25 cellular contexts compared by ENCODE assay signal in the genomic region with DNA sequence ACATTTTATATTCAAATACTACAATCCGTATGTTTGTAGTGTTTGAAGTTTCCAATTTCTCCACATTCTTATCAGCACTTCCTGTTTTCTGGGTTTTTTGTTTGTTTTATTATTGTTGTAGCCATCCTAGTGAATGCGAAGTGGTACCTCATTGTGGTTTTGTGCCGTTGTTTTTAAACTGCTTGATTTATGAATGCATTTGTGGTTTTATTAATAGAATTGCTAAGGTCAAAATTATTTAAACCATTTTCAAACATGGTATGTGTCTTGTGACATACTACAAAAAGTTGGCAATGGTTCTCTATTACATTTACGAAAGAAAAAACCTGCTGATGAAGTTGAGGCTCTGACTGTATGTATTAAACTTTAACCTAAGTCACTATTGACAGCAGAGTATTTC.
"Had no signal": no experiment of that assay in that cellular context is flagged by ENCODE, and none has a peak within 500 bp of the region (broad histone marks: within the 10 kb centered on the region; RNA-seq: fewer than 3 reads in every experiment).

No MANE protein-coding gene starts in this region.

- H3K27ac ChIP-seq: body of pancreas, epithelial cell of prostate, esophagus squamous epithelium, foreskin keratinocyte, heart left ventricle, lower lobe of right lung, skin epidermis, uterus had no signal

- H3K27me3 ChIP-seq: body of pancreas, esophagus squamous epithelium, foreskin keratinocyte, heart left ventricle, uterus had no signal

- ATAC-seq: activated CD4-positive, alpha-beta T cell treated with anti-CD3 and anti-CD28 coated beads for 36 hours; activated CD8-positive, alpha-beta memory T cell treated with anti-CD3 and anti-CD28 coated beads, Interleukin-2, amount 10 ng/mL, durations not matched to agents 7 days and 5 days; activated CD8-positive, alpha-beta T cell treated with anti-CD3 and anti-CD28 coated beads, Interleukin-2, amount 10 ng/mL, durations not matched to agents 7 days and 5 days; activated naive CD8-positive, alpha-beta T cell treated with anti-CD3 and anti-CD28 coated beads, Interleukin-2, amount 50 U/mL, for 24 hours; body of pancreas; foreskin keratinocyte; heart left ventricle; left lobe of liver; lower lobe of right lung; mucosa of descending colon; natural killer cell treated with Interleukin-12 subunit alpha and Interleukin-12 subunit beta and Interleukin-15 and Interleukin-18, amount 100 ng/mL, for 72 hours; sciatic nerve; T-cell had no signal

- H3K36me3 ChIP-seq: esophagus squamous epithelium, heart left ventricle, lower lobe of right lung, uterus had no signal

- H3K9me3 ChIP-seq: body of pancreas, esophagus squamous epithelium, lower lobe of right lung, mucosa of descending colon, uterus had no signal

- H3K4me1 ChIP-seq: body of pancreas, esophagus squamous epithelium, heart left ventricle, lower lobe of right lung, uterus had no signal

- H3K4me3 ChIP-seq: body of pancreas, esophagus squamous epithelium, heart left ventricle, lower lobe of right lung, mucosa of descending colon, skin epidermis, uterus had no signal

- DNase-seq: activated CD4-positive, alpha-beta T cell treated with anti-CD3 and anti-CD28 coated beads for 36 hours; activated CD4-positive, CD25-positive, alpha-beta regulatory T cell; activated CD8-positive, alpha-beta memory T cell treated with anti-CD3 and anti-CD28 coated beads, Interleukin-2, amount 10 ng/mL, durations not matched to agents 7 days and 5 days; activated CD8-positive, alpha-beta T cell treated with anti-CD3 and anti-CD28 coated beads, Interleukin-2, amount 10 ng/mL, durations not matched to agents 7 days and 5 days; activated naive CD8-positive, alpha-beta T cell treated with anti-CD3 and anti-CD28 coated beads, Interleukin-2, amount 50 U/mL, for 24 hours; activated T-cell treated with anti-CD3 and anti-CD28 coated beads, Interleukin-2, amount 50 U/mL, for 48 hours; body of pancreas; caudate nucleus; endodermal cell; esophagus squamous epithelium; heart left ventricle; hypothalamus; kidney glomerular epithelial cell; lower lobe of right lung; mucosa of descending colon; stimulated activated CD4-positive, alpha-beta T cell treated with anti-CD3 and anti-CD28 coated beads, Interleukin-12 subunit alpha, Interleukin-12 subunit beta, amount 100 ng/mL, for 4 hours; stimulated activated CD4-positive, alpha-beta T cell treated with anti-CD3 and anti-CD28 coated beads, Interleukin-4, amount 100 ng/mL, for 1 hour; T-cell; uterus had no signal
